1 cellular context compared by ENCODE assay signal in genomic region chr13:30421093-30422055, GRCh38.
TF ChIP-seq lines count a peak whose summit lies in the region.

No MANE protein-coding gene starts in this region.

TF ChIP-seq in K562, 482 proteins besides CTCF, POLR2A, EP300 and RAD21 (continued from another document and continues in another):
- TF ChIP-seq MGA (IDR thresholded peaks at IDR 0.05), result peak; percentile 47
- TF ChIP-seq DLX4 (CRISPR knock-in tag; IDR thresholded peaks at IDR 0.05), result no peak
- no peak for TF ChIP-seq KDM1A (IDR thresholded peaks at IDR 0.05)
- peak; percentile 74 for TF ChIP-seq RFX1 (IDR thresholded peaks at IDR 0.05)
- TF ChIP-seq U2AF2 (optimal IDR thresholded peaks at IDR 0.05; ENCODE audit: low read depth, low read length), result no peak
- peak; percentile 1 for TF ChIP-seq PCBP1 (IDR thresholded peaks at IDR 0.05; ENCODE audit: low read depth, low read length, poor library complexity, severe bottlenecking)
- TF ChIP-seq RCOR1 (IDR thresholded peaks at IDR 0.05; ENCODE audit: borderline replicate concordance in 1 of 2, low read depth in 2 of 2, low read length in 2 of 2), result 0 out of 4 replicates have a peak, but pooled peaks of 1 of the 2 experiments have one; percentile 16
- no peak for TF ChIP-seq NKRF (IDR thresholded peaks at IDR 0.05; ENCODE audit: borderline replicate concordance)
- no peak for TF ChIP-seq MBD1 (CRISPR knock-in tag; IDR thresholded peaks at IDR 0.05)
- no peak for TF ChIP-seq CREM (IDR thresholded peaks at IDR 0.05; ENCODE audit: low read depth)
- no peak for TF ChIP-seq OTX1 (CRISPR knock-in tag; IDR thresholded peaks at IDR 0.05)
- peak in 1 of 2 experiments; percentile 87 for TF ChIP-seq E2F6 (IDR thresholded peaks at IDR 0.05; ENCODE audit: borderline replicate concordance in 1 of 2, extremely low read depth in 1 of 2, insufficient read depth in 1 of 2, insufficient read length in 1 of 2, low read depth in 1 of 2, low read length in 1 of 2, poor library complexity in 1 of 2, severe bottlenecking in 1 of 2)
- no peak for TF ChIP-seq HIVEP1 (CRISPR knock-in tag; IDR thresholded peaks at IDR 0.05)
- TF ChIP-seq SP2 (IDR thresholded peaks at IDR 0.05; ENCODE audit: extremely low read depth, low read depth, low read length, poor library complexity, severe bottlenecking), result no peak
- no peak for TF ChIP-seq ZNF76 (CRISPR knock-in tag; IDR thresholded peaks at IDR 0.05; ENCODE audit: borderline replicate concordance)
- no peak for TF ChIP-seq GATAD2B (IDR thresholded peaks at IDR 0.05; ENCODE audit: borderline replicate concordance)
- no peak for TF ChIP-seq CREB3L1 (IDR thresholded peaks at IDR 0.05; ENCODE audit: borderline replicate concordance, low read depth)
- TF ChIP-seq SETDB1 (IDR thresholded peaks at IDR 0.05; ENCODE audit: low read length), result no peak
- peak in 1 of 2 experiments; percentile 51; a peak in 1 of 4 replicates for TF ChIP-seq UBTF (IDR thresholded peaks at IDR 0.05; ENCODE audit: borderline replicate concordance in 1 of 2, low read depth in 2 of 2, low read length in 2 of 2)
- TF ChIP-seq ZNF280A (IDR thresholded peaks at IDR 0.05; ENCODE audit: low read depth, partially characterized antibody), result no peak
- no peak for TF ChIP-seq GABPA (tag; conservative IDR thresholded peaks at IDR 0.05; ENCODE audit: low read depth)
- TF ChIP-seq ARNT (IDR thresholded peaks at IDR 0.05), result no peak
- TF ChIP-seq ZNF445 (CRISPR knock-in tag; IDR thresholded peaks at IDR 0.05; ENCODE audit: low read depth), result no peak
- no peak for TF ChIP-seq ESRRA (IDR thresholded peaks at IDR 0.05; ENCODE audit: borderline replicate concordance, low read depth)
- no peak for TF ChIP-seq FOXK1 (CRISPR knock-in tag; IDR thresholded peaks at IDR 0.05; ENCODE audit: borderline replicate concordance)
- no peak for TF ChIP-seq CREB1 (IDR thresholded peaks at IDR 0.05)
- TF ChIP-seq CREB1 (CRISPR knock-in tag; IDR thresholded peaks at IDR 0.05), result no peak
- TF ChIP-seq XRCC4 (IDR thresholded peaks at IDR 0.05; ENCODE audit: extremely low read depth, insufficient read depth, insufficient read length), result no peak
- no peak for TF ChIP-seq ATF6 (CRISPR knock-in tag; IDR thresholded peaks at IDR 0.05)
- peak; percentile 49 for TF ChIP-seq ZFX (CRISPR knock-in tag; IDR thresholded peaks at IDR 0.05)
- TF ChIP-seq ZBED1 (IDR thresholded peaks at IDR 0.05), result no peak
- TF ChIP-seq SMAD3 (CRISPR knock-in tag; conservative IDR thresholded peaks at IDR 0.05), result no peak
- no peak for TF ChIP-seq ZNF124 (CRISPR knock-in tag; IDR thresholded peaks at IDR 0.05)
